Comparison of ENCODE assay signal across 12 cellular contexts in the genomic region with DNA sequence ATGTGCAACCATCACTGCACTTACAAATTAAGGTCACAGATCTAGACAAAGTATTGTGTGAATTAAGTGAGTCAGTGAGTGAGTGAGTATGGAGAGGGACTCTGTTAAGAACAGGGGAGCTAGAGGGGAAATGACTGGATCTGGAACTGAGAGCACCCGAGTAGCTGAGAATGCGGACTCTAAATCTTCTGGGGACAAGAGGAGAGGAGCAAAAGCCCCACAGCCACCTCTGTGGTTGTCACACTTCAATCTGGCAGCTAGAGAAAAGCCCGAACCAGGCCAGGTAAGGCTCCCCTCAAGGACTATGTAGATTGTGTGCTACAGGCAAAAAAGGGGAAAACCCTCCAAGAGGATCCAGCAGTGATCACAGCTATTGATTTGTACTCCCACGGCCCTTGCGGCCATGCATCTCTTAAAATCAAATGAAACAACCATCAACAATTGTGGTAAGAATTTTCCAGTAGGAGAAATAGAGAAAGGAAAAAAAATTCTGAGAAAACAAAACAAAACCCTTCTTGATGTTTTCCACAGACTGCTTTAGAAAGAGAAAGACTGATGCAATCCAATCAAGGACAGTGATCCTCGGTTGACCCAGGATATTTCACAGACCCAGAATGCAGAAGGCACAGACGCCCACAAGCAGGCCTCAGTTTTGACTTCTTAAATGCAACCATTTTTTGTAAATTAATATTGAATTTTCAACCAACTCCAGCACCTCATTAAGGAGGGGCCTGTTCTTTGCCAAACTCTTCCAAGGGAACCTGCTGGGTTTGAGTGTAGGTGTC.
DNase-seq lines count a peak whose midpoint lies in the region; ATAC-seq and TF ChIP-seq lines count a peak whose summit lies in the region.
"Had no signal": no experiment of that assay in that cellular context is flagged by ENCODE, and none has a peak within 500 bp of the region (broad histone marks: within the 10 kb centered on the region; RNA-seq: fewer than 3 reads in every experiment).

No MANE protein-coding gene starts in this region.

- DNase-seq in fibroblast of villous mesenchyme (ENCODE audit: low read depth) (peak; percentile 49), posterior vena cava (ENCODE audit: low spot score) (no peak), SK-N-DZ (ENCODE audit: low spot score) (no peak), colonic mucosa (no peak), stomach (no peak)
- DNase-seq: NCI-H1436, nucleus accumbens had no signal

- H3K27me3 ChIP-seq in colonic mucosa (no peaks in the 10 kb centered on the region), stomach (no peaks in the 10 kb centered on the region)
- H3K27me3 ChIP-seq: adrenal gland had no signal

- ATAC-seq in GM18511 (IDR thresholded peaks at IDR 0.05; ENCODE audit: unreplicated experiment) (peak; percentile 81), GM21367 (IDR thresholded peaks at IDR 0.05; ENCODE audit: unreplicated experiment) (peak; percentile 47), HG03432 (IDR thresholded peaks at IDR 0.05; ENCODE audit: unreplicated experiment) (peak; percentile 87)

- TF ChIP-seq EP300 in stomach (IDR thresholded peaks at IDR 0.05), result no peak

- 77 to 91% (median 79%) methylated on average over 7 of the region's 7 CpGs for WGBS in stomach, 5 donors

- no peaks in the 10 kb centered on the region for H3K9me3 ChIP-seq in colonic mucosa
- no peaks in the 10 kb centered on the region for H3K9me3 ChIP-seq in stomach

- TF ChIP-seq POLR2A in stomach (IDR thresholded peaks at IDR 0.05), result no peak

- TF ChIP-seq CTCF in fibroblast of villous mesenchyme (IDR thresholded peaks at IDR 0.05; ENCODE audit: insufficient read depth, low read depth, low read length) (no peak), colonic mucosa (IDR thresholded peaks at IDR 0.05) (no peak), stomach (IDR thresholded peaks at IDR 0.05) (no peak)

- H3K36me3 ChIP-seq in colonic mucosa (no peaks in the 10 kb centered on the region), stomach (no peaks in the 10 kb centered on the region)
- H3K36me3 ChIP-seq: adrenal gland had no signal

- no peak overlapping the region for H3K9ac ChIP-seq in colonic mucosa (ENCODE audit: low read depth in 2 of 2, low read length in 2 of 2)

- H3K4me3 ChIP-seq in fibroblast of villous mesenchyme (ENCODE audit: low read depth, low read length) (no peak overlapping the region), colonic mucosa (no peak overlapping the region), stomach (no peak overlapping the region)
- H3K4me3 ChIP-seq: adrenal gland had no signal

- intact Hi-C loops in posterior vena cava (cut with DNase I), result no loop called here
- intact Hi-C loops in colonic mucosa (cut with DNase I), result no loop called here
- intact Hi-C loops in stomach (cut with DNase I; ENCODE audit: low total_unique reads), result no loop called here

- H3K27ac ChIP-seq in colonic mucosa (no peak overlapping the region), stomach (no peak overlapping the region)
- H3K27ac ChIP-seq: HL-60 had no signal

- H3K4me1 ChIP-seq in colonic mucosa (no peaks in the 10 kb centered on the region), stomach (no peaks in the 10 kb centered on the region)
